20 cellular contexts compared by ENCODE assay signal in the genomic region with DNA sequence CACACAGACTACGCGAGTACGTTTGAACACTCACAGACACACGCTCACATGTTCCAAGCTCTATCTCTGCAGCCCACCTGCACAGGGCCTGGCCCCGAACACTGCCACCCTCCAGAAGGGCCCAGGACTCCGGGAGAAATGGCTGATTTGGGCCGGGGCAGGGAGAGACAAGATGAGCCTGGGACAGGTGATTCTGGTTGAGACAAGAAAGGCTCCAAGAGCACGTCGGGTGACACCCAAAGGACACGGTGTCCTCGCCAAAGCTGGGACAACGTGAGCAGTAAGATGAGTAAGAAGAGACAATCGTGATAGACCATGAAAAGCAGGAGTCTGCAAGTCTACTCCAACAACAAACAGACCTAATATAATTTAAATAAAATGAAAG. TPM values are rescaled to one million over a fixed set of nuclear protein-coding genes. Genes with fewer than 3 reads are reported as not detected.
DNase-seq lines count a peak whose midpoint lies in the region; ATAC-seq and TF ChIP-seq lines count a peak whose summit lies in the region.
"Had no signal": no experiment of that assay in that cellular context is flagged by ENCODE, and none has a peak within 500 bp of the region (broad histone marks: within the 10 kb centered on the region; RNA-seq: fewer than 3 reads in every experiment).

No MANE protein-coding gene starts in this region.

- ATAC-seq in WTC11 (no peak), GM19395 (IDR thresholded peaks at IDR 0.05; ENCODE audit: unreplicated experiment) (no peak)
- ATAC-seq: GM23338 had no signal

- H3K9me3 ChIP-seq in thyroid gland: no peaks in the 10 kb centered on the region
- H3K9me3 ChIP-seq: SK-N-SH had no signal

- peak overlapping the region; percentile 67; the same call in 1 of the 2 replicates for H3K27ac Mint-ChIP-seq in WTC11
- H3K27ac Mint-ChIP-seq in nephron progenitor cell: peak overlapping the region; percentile 49
- H3K27ac Mint-ChIP-seq: CD4-positive, CD25-positive, alpha-beta regulatory T cell; GM23338 had no signal

- no peak for TF ChIP-seq CTCF in C4-2B (conservative IDR thresholded peaks at IDR 0.05)
- TF ChIP-seq CTCF in WTC11 (IDR thresholded peaks at IDR 0.05): no peak
- TF ChIP-seq CTCF in nephron progenitor cell (IDR thresholded peaks at IDR 0.05): no peak
- TF ChIP-seq CTCF in thyroid gland (IDR thresholded peaks at IDR 0.05): no peak

- H3K4me3 Mint-ChIP-seq in WTC11 (no peak overlapping the region), nephron progenitor cell (no peak overlapping the region)
- H3K4me3 Mint-ChIP-seq: CD4-positive, CD25-positive, alpha-beta regulatory T cell; GM23338 had no signal

- H3K27me3 Mint-ChIP-seq in WTC11 (ENCODE audit: low read depth) (no peaks in the 10 kb centered on the region), nephron progenitor cell (ENCODE audit: low read depth, poor library complexity) (peaks cover 6% of the 10 kb centered on the region)
- H3K27me3 Mint-ChIP-seq: CD4-positive, CD25-positive, alpha-beta regulatory T cell had no signal

- peaks cover 54 to 66% of the 10 kb centered on the region in 2 donors for H3K4me1 ChIP-seq in thyroid gland

- no peak for TF ChIP-seq POLR2A in thyroid gland (IDR thresholded peaks at IDR 0.05)

- no peak overlapping the region for H3K4me3 ChIP-seq in thyroid gland (replicated peaks in 1 of 3)
- H3K4me3 ChIP-seq: GM23338 had no signal

- WGBS in thyroid gland, 2 donors: 89 to 92% methylated on average over 13 of the region's 13 CpGs

- H3K9me3 Mint-ChIP-seq in WTC11 (peaks cover 8% of the 10 kb centered on the region), nephron progenitor cell (peaks cover 14% of the 10 kb centered on the region)

- no peaks in the 10 kb centered on the region for H3K27me3 ChIP-seq in thyroid gland

- H3K36me3 Mint-ChIP-seq in WTC11 (peaks cover 16% of the 10 kb centered on the region), nephron progenitor cell (ENCODE audit: low read depth) (peaks cover 30% of the 10 kb centered on the region)

- H3K27ac ChIP-seq in C4-2B (peak overlapping the region; percentile 73), thyroid gland (peak overlapping the region; percentile 38 to 90 (median 88))
- H3K27ac ChIP-seq: KMS-11 had no signal

- DNase-seq in WTC11 (ENCODE audit: low spot score): no peak
- DNase-seq in nephron progenitor cell: no peak
- no peak for DNase-seq in thyroid gland
- DNase-seq in occipital lobe (lab: John Stamatoyannopoulos, UW): no peak
- no peak for DNase-seq in putamen (ENCODE audit: low spot score)
- DNase-seq: AML-193; CD4-positive, CD25-positive, alpha-beta regulatory T cell; COR-L47; NCI-H1417; NCI-H187; NCI-H2107; NCI-H510A; NCI-H774; OCI-M1; SHP77 treated with DMSO at 0.1 percent for 48 hours had no signal

- CTCF ChIA-PET in WTC11 (lab: Charles Lee): no interaction called here

- H3K4me1 Mint-ChIP-seq in WTC11 (no peaks in the 10 kb centered on the region), nephron progenitor cell (peaks cover 80% of the 10 kb centered on the region)
- H3K4me1 Mint-ChIP-seq: GM23338 had no signal

- H3K36me3 ChIP-seq in thyroid gland: peaks cover 10 to 11% of the 10 kb centered on the region in 2 donors

- intact Hi-C loops in thyroid gland (cut with DNase I): no loop called here

- POLR2A ChIA-PET in WTC11 (lab: Charles Lee): no interaction called here

TF ChIP-seq in WTC11, 78 proteins besides CTCF, POLR2A, EP300 and RAD21:
- TF ChIP-seq, protein P1, sequence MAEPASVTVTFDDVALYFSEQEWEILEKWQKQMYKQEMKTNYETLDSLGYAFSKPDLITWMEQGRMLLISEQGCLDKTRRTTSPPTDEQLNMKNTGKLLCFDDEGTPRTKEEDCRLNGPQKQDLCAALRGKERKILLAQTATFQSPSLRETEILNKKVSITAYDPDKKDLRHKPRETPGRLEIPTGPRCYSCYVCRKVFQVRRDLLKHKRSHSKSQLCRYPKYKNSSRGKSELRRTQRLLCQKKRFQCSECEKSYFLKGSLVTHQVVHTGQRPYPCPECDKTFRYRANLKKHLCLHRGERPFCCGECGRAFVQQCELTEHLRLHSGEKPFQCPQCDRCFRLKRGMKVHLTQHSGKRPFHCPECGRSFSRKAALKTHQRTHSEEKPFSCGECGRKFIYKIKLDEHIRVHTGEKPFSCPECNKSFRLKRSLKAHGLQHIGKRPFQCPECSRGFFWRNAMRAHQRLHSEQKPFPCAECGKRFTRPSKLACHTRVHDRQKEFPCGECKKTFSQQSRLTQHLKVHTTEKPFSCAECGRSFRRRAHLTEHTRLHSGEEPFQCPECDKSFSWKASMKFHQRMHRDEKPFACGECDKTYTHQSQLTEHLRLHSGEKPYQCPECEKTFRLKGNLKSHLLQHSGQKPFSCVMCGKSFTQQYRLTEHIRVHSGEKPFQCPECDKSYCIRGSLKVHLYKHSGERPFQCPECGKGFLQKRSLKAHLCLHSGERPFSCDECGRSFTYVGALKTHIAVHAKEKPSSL (CRISPR knock-in tag; conservative IDR thresholded peaks at IDR 0.05): no peak
- TF ChIP-seq ZNF138 (CRISPR knock-in tag; conservative IDR thresholded peaks at IDR 0.05) (no peak), GABPB1 (CRISPR knock-in tag; IDR thresholded peaks at IDR 0.05) (no peak), TEAD1 (CRISPR knock-in tag; IDR thresholded peaks at IDR 0.05) (no peak), CREM (CRISPR knock-in tag; IDR thresholded peaks at IDR 0.05) (no peak), E2F5 (CRISPR knock-in tag; IDR thresholded peaks at IDR 0.05) (no peak), ELF4 (CRISPR knock-in tag; IDR thresholded peaks at IDR 0.05; ENCODE audit: low read depth) (no peak), NR3C1 (CRISPR knock-in tag; conservative IDR thresholded peaks at IDR 0.05; ENCODE audit: low read depth) (no peak), ZNF263 (CRISPR knock-in tag; IDR thresholded peaks at IDR 0.05; ENCODE audit: low read depth) (no peak), ETV6 (CRISPR knock-in tag; IDR thresholded peaks at IDR 0.05) (no peak), PREB (CRISPR knock-in tag; IDR thresholded peaks at IDR 0.05; ENCODE audit: borderline replicate concordance) (no peak), NFATC4 (CRISPR knock-in tag; IDR thresholded peaks at IDR 0.05) (no peak)
- TF ChIP-seq, protein P2, sequence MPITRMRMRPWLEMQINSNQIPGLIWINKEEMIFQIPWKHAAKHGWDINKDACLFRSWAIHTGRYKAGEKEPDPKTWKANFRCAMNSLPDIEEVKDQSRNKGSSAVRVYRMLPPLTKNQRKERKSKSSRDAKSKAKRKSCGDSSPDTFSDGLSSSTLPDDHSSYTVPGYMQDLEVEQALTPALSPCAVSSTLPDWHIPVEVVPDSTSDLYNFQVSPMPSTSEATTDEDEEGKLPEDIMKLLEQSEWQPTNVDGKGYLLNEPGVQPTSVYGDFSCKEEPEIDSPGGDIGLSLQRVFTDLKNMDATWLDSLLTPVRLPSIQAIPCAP (CRISPR knock-in tag; IDR thresholded peaks at IDR 0.05): no peak
TF ChIP-seq in WTC11: peak in this region for 0.

RNA-seq across cellular contexts. Expression of gene GPER1, which starts 9.2 kb away (rescaled TPM):
- 0.28 to 0.87 TPM (median 0.41 TPM) in 3 replicates for total RNA-seq in WTC11 (2021)
- 10 to 100 TPM; 12.5 to 29.2 (median 21.2) TPM for total RNA-seq in thyroid gland
- total RNA-seq in occipital lobe: 1.1 TPM
- total RNA-seq: CD4-positive, CD25-positive, alpha-beta regulatory T cell; GM23338 had no signal

RNA-seq across cellular contexts. Expression of gene GPR146, which starts 52.8 kb away (rescaled TPM):
- total RNA-seq in WTC11 (2021) (0.87 to 1.1 TPM (median 0.92 TPM) in 3 replicates), thyroid gland (10 to 100 TPM in 3 of 4 donors, 1 to 10 TPM in 1; 8.7 to 49.4 (median 32.7) TPM), occipital lobe (6.7 TPM)
